1 cellular context compared by ENCODE assay signal in the genomic region with DNA sequence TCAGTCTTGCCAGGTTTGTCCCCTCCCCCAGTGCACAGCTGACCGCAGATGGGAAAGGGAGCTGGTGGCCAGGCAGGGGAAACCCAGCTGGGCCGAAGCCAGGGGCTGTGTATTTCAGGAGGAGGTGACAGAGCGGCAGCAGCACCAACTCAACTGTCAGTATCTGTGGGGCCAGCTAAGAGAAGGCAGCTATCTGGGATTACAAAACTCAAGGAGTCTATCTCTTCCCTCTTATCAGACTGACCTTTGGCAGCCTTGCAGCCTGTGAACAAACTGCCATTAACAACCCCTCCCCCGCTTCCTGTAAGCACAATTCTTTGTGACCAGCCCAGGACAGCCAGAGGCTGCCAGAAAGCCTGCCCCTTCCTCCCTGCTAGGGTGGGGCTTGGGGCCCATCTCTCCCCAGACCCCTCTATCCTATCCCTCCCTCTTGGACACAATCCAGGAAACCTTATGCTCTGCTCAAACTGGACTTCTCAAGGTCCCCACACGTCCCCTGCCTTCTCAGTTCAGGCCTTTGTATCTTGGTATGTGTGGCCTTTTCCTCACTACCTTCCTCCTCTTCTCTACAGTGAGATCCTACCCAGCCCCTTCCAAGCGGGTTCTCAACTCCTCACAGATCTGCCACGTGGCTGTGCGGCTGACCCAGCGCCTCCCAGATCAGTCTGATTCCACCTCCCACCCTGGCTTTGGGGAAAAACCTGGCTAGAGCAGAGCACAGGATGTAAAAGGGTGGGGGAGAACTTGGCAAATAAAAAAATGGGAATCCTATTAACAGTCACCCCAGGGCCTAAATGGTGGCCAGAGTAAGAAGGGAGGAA.
TF ChIP-seq lines count a peak whose summit lies in the region.

No MANE protein-coding gene starts in this region.

TF ChIP-seq in HepG2, 621 proteins besides CTCF, POLR2A, EP300 and RAD21 (continued from another document and continues in another):
- TF ChIP-seq KIAA2018 (CRISPR knock-in tag; IDR thresholded peaks at IDR 0.05; ENCODE audit: borderline replicate concordance) (no peak), ZNF687 (CRISPR knock-in tag; IDR thresholded peaks at IDR 0.05) (peak; percentile 91), HDAC1 (CRISPR knock-in tag; IDR thresholded peaks at IDR 0.05) (peak; percentile 90), ZNF879 (CRISPR knock-in tag; IDR thresholded peaks at IDR 0.05) (no peak), CBX1 (IDR thresholded peaks at IDR 0.05; ENCODE audit: low read depth) (peak; percentile 72), ZNF276 (CRISPR knock-in tag; IDR thresholded peaks at IDR 0.05; ENCODE audit: low read depth) (0 out of 2 replicates have a peak, but pooled peaks have one; percentile 58), ZNF839 (CRISPR knock-in tag; IDR thresholded peaks at IDR 0.05; ENCODE audit: borderline replicate concordance) (no peak), ZNF432 (CRISPR knock-in tag; IDR thresholded peaks at IDR 0.05; ENCODE audit: borderline replicate concordance) (no peak), ZNF530 (CRISPR knock-in tag; IDR thresholded peaks at IDR 0.05; ENCODE audit: low read depth) (no peak), PRMT3 (CRISPR knock-in tag; IDR thresholded peaks at IDR 0.05; ENCODE audit: borderline replicate concordance, low read depth) (no peak), SMARCE1 (IDR thresholded peaks at IDR 0.05; ENCODE audit: borderline replicate concordance) (no peak), RFX3 (CRISPR knock-in tag; IDR thresholded peaks at IDR 0.05) (no peak), MTF2 (CRISPR knock-in tag; IDR thresholded peaks at IDR 0.05; ENCODE audit: borderline replicate concordance) (no peak), THAP7 (CRISPR knock-in tag; IDR thresholded peaks at IDR 0.05) (no peak; the same call in 1 of the 2 replicates), SIX4 (CRISPR knock-in tag; IDR thresholded peaks at IDR 0.05) (peak; percentile 71), SNRNP70 (IDR thresholded peaks at IDR 0.05; ENCODE audit: low read depth, low read length) (no peak)
- TF ChIP-seq, protein P1, sequence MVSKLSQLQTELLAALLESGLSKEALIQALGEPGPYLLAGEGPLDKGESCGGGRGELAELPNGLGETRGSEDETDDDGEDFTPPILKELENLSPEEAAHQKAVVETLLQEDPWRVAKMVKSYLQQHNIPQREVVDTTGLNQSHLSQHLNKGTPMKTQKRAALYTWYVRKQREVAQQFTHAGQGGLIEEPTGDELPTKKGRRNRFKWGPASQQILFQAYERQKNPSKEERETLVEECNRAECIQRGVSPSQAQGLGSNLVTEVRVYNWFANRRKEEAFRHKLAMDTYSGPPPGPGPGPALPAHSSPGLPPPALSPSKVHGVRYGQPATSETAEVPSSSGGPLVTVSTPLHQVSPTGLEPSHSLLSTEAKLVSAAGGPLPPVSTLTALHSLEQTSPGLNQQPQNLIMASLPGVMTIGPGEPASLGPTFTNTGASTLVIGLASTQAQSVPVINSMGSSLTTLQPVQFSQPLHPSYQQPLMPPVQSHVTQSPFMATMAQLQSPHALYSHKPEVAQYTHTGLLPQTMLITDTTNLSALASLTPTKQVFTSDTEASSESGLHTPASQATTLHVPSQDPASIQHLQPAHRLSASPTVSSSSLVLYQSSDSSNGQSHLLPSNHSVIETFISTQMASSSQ (IDR thresholded peaks at IDR 0.05; ENCODE audit: low read depth), result peak; percentile 73; the same call in 1 of the 2 replicates
- TF ChIP-seq, protein P1 (CRISPR knock-in tag; IDR thresholded peaks at IDR 0.05; ENCODE audit: borderline replicate concordance), result peak; percentile 95
